In genomic region chr11:110355011-110355744, GRCh38 we compare ENCODE assay signal across 14 cellular contexts. TPM values are rescaled to one million over a fixed set of nuclear protein-coding genes. Genes with fewer than 3 reads are reported as not detected.
DNase-seq lines count a peak whose midpoint lies in the region; ATAC-seq, FAIRE-seq and TF ChIP-seq lines count a peak whose summit lies in the region.
"Had no signal": no experiment of that assay in that cellular context is flagged by ENCODE, and none has a peak within 500 bp of the region (broad histone marks: within the 10 kb centered on the region; RNA-seq: fewer than 3 reads in every experiment).

No MANE protein-coding gene starts in this region.

- no peaks in the 10 kb centered on the region for H3K79me2 ChIP-seq in smooth muscle cell (ENCODE audit: low read depth)

- no peak for ATAC-seq in activated CD4-positive, alpha-beta T cell treated with anti-CD3 and anti-CD28 coated beads for 36 hours
- no peak for ATAC-seq in HG03469 (IDR thresholded peaks at IDR 0.05; ENCODE audit: unreplicated experiment)

- H3K9ac ChIP-seq in kidney (ENCODE audit: low read length in 2 of 2) (no peak overlapping the region), smooth muscle cell (ENCODE audit: low read depth) (peak overlapping the region; percentile 15)

- no peaks in the 10 kb centered on the region for H4K20me1 ChIP-seq in smooth muscle cell (ENCODE audit: low read depth)

- H3F3A ChIP-seq in smooth muscle cell (ENCODE audit: low read depth): peaks cover 7% of the 10 kb centered on the region

- DNase-seq in activated CD4-positive, alpha-beta T cell treated with anti-CD3 and anti-CD28 coated beads for 36 hours: no peak
- DNase-seq in activated CD4-positive, alpha-beta T cell treated with anti-CD3 and anti-CD28 coated beads for 1 hour: no peak
- no peak for DNase-seq in activated T-helper 2 cell treated with anti-CD3 and anti-CD28 coated beads, Interferon-gamma antibody, Interleukin-2, Interleukin-4, amounts not matched to agents 10 μg/mL and 5 μg/mL and 100 μg/mL, durations not matched to agents 14 hours and 24 hours and 36 hours (ENCODE audit: low spot score)
- DNase-seq in kidney (no peak), smooth muscle cell (lab: John Stamatoyannopoulos, UW; ENCODE audit: unreplicated experiment) (no peak), DMS53 treated with DMSO at 0.1 percent for 48 hours (lab: John Stamatoyannopoulos, UW; ENCODE audit: unreplicated experiment) (no peak), COLO668 (lab: John Stamatoyannopoulos, UW; ENCODE audit: unreplicated experiment) (no peak)
- DNase-seq: DMS79 treated with DMSO at 0.1 percent for 48 hours, glutamatergic neuron, MG63, SHP77 treated with DMSO at 0.1 percent for 48 hours had no signal

- H3K27ac Mint-ChIP-seq in activated CD4-positive, alpha-beta T cell treated with anti-CD3 and anti-CD28 coated beads for 36 hours: peak overlapping the region; percentile 39
- H3K27ac Mint-ChIP-seq in activated T-helper 2 cell treated with anti-CD3 and anti-CD28 coated beads, Interferon-gamma antibody, Interleukin-2, Interleukin-4, amounts not matched to agents 10 μg/mL and 5 μg/mL and 100 μg/mL, durations not matched to agents 14 hours and 24 hours and 36 hours: peak overlapping the region; percentile 40

- no peak for FAIRE-seq in kidney (lab: Jason Lieb, UNC)
- FAIRE-seq: GM19239 had no signal

- H3K36me3 ChIP-seq in kidney (ENCODE audit: control insufficient read depth in 1 of 2, insufficient read depth in 2 of 2, low read length in 2 of 2) (no peaks in the 10 kb centered on the region), smooth muscle cell (ENCODE audit: low read depth) (no peaks in the 10 kb centered on the region)
- H3K36me3 ChIP-seq: ascending aorta, MG63 had no signal

- 34% methylated on average over 7 of the region's 7 CpGs for WGBS in smooth muscle cell (ENCODE audit: low lambda C conversion rate)

- CTCF ChIA-PET in activated CD4-positive, alpha-beta T cell treated with anti-CD3 and anti-CD28 coated beads for 36 hours (lab: Charles Lee): interaction anchor here (0.6 to 2.1 kb wide), 3 partner anchors 18 to 1319 kb away, joined by 3 to 5 read pairs (median 4); no protein-coding TSS in a partner anchor

- H3K36me3 Mint-ChIP-seq in activated CD4-positive, alpha-beta T cell treated with anti-CD3 and anti-CD28 coated beads for 36 hours (ENCODE audit: low read depth): no peaks in the 10 kb centered on the region
- H3K36me3 Mint-ChIP-seq in activated T-helper 2 cell treated with anti-CD3 and anti-CD28 coated beads, Interferon-gamma antibody, Interleukin-2, Interleukin-4, amounts not matched to agents 10 μg/mL and 5 μg/mL and 100 μg/mL, durations not matched to agents 14 hours and 24 hours and 36 hours (ENCODE audit: low read depth): no peaks in the 10 kb centered on the region

- no peaks in the 10 kb centered on the region for H3K27me3 ChIP-seq in smooth muscle cell (ENCODE audit: low read depth)
- H3K27me3 ChIP-seq: ascending aorta, MG63 had no signal

- H2AFZ ChIP-seq in smooth muscle cell (ENCODE audit: low read depth): peak overlapping the region; percentile 59

- H3K27ac ChIP-seq in kidney (ENCODE audit: low read depth in 2 of 2, low read length in 2 of 2): peak overlapping the region; percentile 15 to 52
- peak overlapping the region; percentile 88 for H3K27ac ChIP-seq in smooth muscle cell (ENCODE audit: low read depth)
- H3K27ac ChIP-seq: ascending aorta had no signal

- peaks cover 30% of the 10 kb centered on the region for H3K4me1 Mint-ChIP-seq in activated CD4-positive, alpha-beta T cell treated with anti-CD3 and anti-CD28 coated beads for 36 hours
- peaks cover 37% of the 10 kb centered on the region for H3K4me1 Mint-ChIP-seq in activated T-helper 2 cell treated with anti-CD3 and anti-CD28 coated beads, Interferon-gamma antibody, Interleukin-2, Interleukin-4, amounts not matched to agents 10 μg/mL and 5 μg/mL and 100 μg/mL, durations not matched to agents 14 hours and 24 hours and 36 hours (ENCODE audit: low read depth)

- TF ChIP-seq CTCF in kidney (IDR thresholded peaks at IDR 0.05; ENCODE audit: borderline replicate concordance, extremely low read depth, insufficient read depth) (no peak), smooth muscle cell (IDR thresholded peaks at IDR 0.05; ENCODE audit: borderline replicate concordance, insufficient read depth, poor library complexity, severe bottlenecking) (no peak)

- H3K4me2 ChIP-seq in smooth muscle cell: peak overlapping the region; percentile 66

- POLR2A ChIA-PET in activated CD4-positive, alpha-beta T cell treated with anti-CD3 and anti-CD28 coated beads for 36 hours (lab: Charles Lee): interaction anchor here (0.6 kb wide), 1 partner anchor 20 kb away, joined by 3 read pairs; no protein-coding TSS in a partner anchor

- peaks cover 0 to 3% of the 10 kb centered on the region in 2 donors for H3K4me1 ChIP-seq in kidney (ENCODE audit: control insufficient read depth in 1 of 2, insufficient read depth in 1 of 2, low read depth in 1 of 2, low read length in 2 of 2)
- H3K4me1 ChIP-seq in smooth muscle cell (ENCODE audit: low read depth): peaks cover 19% of the 10 kb centered on the region
- H3K4me1 ChIP-seq: ascending aorta had no signal

- H3K9me3 Mint-ChIP-seq in activated CD4-positive, alpha-beta T cell treated with anti-CD3 and anti-CD28 coated beads for 36 hours (ENCODE audit: low read depth): no peaks in the 10 kb centered on the region
- H3K9me3 Mint-ChIP-seq in activated T-helper 2 cell treated with anti-CD3 and anti-CD28 coated beads, Interferon-gamma antibody, Interleukin-2, Interleukin-4, amounts not matched to agents 10 μg/mL and 5 μg/mL and 100 μg/mL, durations not matched to agents 14 hours and 24 hours and 36 hours: peaks cover 6% of the 10 kb centered on the region

- H3K4me3 ChIP-seq in kidney (ENCODE audit: low read length in 2 of 2): peak overlapping the region; percentile 22 to 32
- peak overlapping the region; percentile 28 for H3K4me3 ChIP-seq in smooth muscle cell
- H3K4me3 ChIP-seq: ascending aorta, MG63 had no signal

- H3K27me3 Mint-ChIP-seq in activated CD4-positive, alpha-beta T cell treated with anti-CD3 and anti-CD28 coated beads for 36 hours: no peaks in the 10 kb centered on the region
- H3K27me3 Mint-ChIP-seq in activated T-helper 2 cell treated with anti-CD3 and anti-CD28 coated beads, Interferon-gamma antibody, Interleukin-2, Interleukin-4, amounts not matched to agents 10 μg/mL and 5 μg/mL and 100 μg/mL, durations not matched to agents 14 hours and 24 hours and 36 hours (ENCODE audit: low read depth): no peaks in the 10 kb centered on the region

- no peaks in the 10 kb centered on the region for H3K9me3 ChIP-seq in kidney (ENCODE audit: control insufficient read depth in 1 of 2, low read length in 2 of 2)
- H3K9me3 ChIP-seq in smooth muscle cell (replicated peaks; ENCODE audit: low read depth): no peaks in the 10 kb centered on the region
- H3K9me3 ChIP-seq: ascending aorta, MG63 had no signal

- H3K4me3 Mint-ChIP-seq in activated CD4-positive, alpha-beta T cell treated with anti-CD3 and anti-CD28 coated beads for 36 hours: no peak overlapping the region
- H3K4me3 Mint-ChIP-seq in activated T-helper 2 cell treated with anti-CD3 and anti-CD28 coated beads, Interferon-gamma antibody, Interleukin-2, Interleukin-4, amounts not matched to agents 10 μg/mL and 5 μg/mL and 100 μg/mL, durations not matched to agents 14 hours and 24 hours and 36 hours (ENCODE audit: low read depth): no peak overlapping the region

- intact Hi-C loops in activated CD4-positive, alpha-beta T cell treated with anti-CD3 and anti-CD28 coated beads for 36 hours (cut with DNase I, micrococcal nuclease): no loop called here
- intact Hi-C loops in activated T-helper 2 cell treated with anti-CD3 and anti-CD28 coated beads, Interferon-gamma antibody, Interleukin-2, Interleukin-4, amounts not matched to agents 10 μg/mL and 5 μg/mL and 100 μg/mL, durations not matched to agents 14 hours and 24 hours and 36 hours (cut with micrococcal nuclease): no loop called here
- intact Hi-C loops in kidney (cut with DNase I): no loop called here

RNA-seq across cellular contexts. Expression of gene RDX, which starts 58.8 kb away (rescaled TPM):
- 10 to 100 TPM; 53.9 to 61.7 TPM for total RNA-seq in activated CD4-positive, alpha-beta T cell treated with anti-CD3 and anti-CD28 coated beads for 36 hours
- 63.3 and 64.8 TPM in 2 replicates for total RNA-seq in activated T-helper 2 cell treated with anti-CD3 and anti-CD28 coated beads, Interferon-gamma antibody, Interleukin-2, Interleukin-4, amounts not matched to agents 10 μg/mL and 5 μg/mL and 100 μg/mL, durations not matched to agents 14 hours and 24 hours and 36 hours
- 97.3 TPM for total RNA-seq in kidney
- 28.0 TPM for polyA plus RNA-seq in kidney (ENCODE audit: insufficient read depth, low read depth, low replicate concordance)
- 146 and 165 TPM in 2 replicates for total RNA-seq in smooth muscle cell
- 137 and 217 TPM in 2 replicates for polyA plus RNA-seq in smooth muscle cell
